In the genomic region with DNA sequence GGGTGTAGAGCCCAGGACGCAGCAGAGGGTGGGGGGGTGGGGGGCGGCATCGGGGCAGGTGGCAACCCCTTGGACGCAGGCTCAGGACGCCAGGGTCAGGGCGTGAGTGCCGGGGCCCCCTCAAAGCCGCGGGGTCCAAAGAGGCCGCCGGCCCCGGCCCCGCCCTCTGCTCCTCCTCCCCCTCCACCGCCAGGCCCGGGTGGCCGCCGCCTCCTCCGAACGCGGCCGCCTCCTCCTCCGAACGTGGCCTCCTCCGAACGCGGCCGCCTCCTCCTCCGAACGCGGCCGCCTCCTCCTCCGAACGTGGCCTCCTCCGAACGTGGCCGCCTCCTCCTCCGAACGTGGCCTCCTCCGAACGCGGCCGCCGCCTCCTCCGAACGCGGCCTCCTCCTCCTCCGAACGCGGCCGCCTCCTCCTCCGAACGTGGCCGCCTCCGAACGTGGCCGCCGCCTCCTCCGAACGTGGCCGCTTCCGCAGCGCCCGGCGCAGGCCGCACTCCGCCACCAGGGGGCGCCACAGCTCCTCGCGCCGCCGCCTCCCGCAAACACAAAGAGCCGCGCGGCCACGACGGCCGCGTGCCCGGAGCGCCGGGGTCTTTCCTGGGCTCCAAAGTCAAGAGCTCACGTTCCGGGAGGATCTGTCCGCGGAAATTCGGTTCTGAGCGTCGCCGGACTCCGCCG, we compare ENCODE assay signal across 7 cellular contexts. TPM values are rescaled to one million over a fixed set of nuclear protein-coding genes. Genes with fewer than 3 reads are reported as not detected.
DNase-seq lines count a peak whose midpoint lies in the region; FAIRE-seq and TF ChIP-seq lines count a peak whose summit lies in the region.

No MANE protein-coding gene starts in this region.

- H3K36me3 ChIP-seq in HUES48 (ENCODE audit: control insufficient read depth, insufficient read depth, low read length) (no peaks in the 10 kb centered on the region), neuron (ENCODE audit: insufficient read depth, low read length) (no peaks in the 10 kb centered on the region)

- peak overlapping the region; percentile 45 for H3K4me3 Mint-ChIP-seq in activated T-helper 1 cell treated with anti-CD3 and anti-CD28 coated beads, Interleukin-12 subunit alpha, Interleukin-12 subunit beta, Interleukin-2, Interleukin-4 antibody, amounts not matched to agents 30 ng/mL and 10 ng/mL and 1 ng/mL, durations not matched to agents 14 hours and 24 hours and 36 hours

- no peak for FAIRE-seq in RCC 7860 (lab: Jason Lieb, UNC)

- DNase-seq in RCC 7860 (ENCODE audit: low spot score) (peak; percentile 68), fibroblast of peridontal ligament (ENCODE audit: extremely low read depth) (peak; percentile 69), substantia nigra (lab: John Stamatoyannopoulos, UW) (peak in 35 of 49 donors; percentile 16 to 83 (median 56))
- DNase-seq in activated T-helper 1 cell treated with anti-CD3 and anti-CD28 coated beads, Interleukin-12 subunit alpha, Interleukin-12 subunit beta, Interleukin-2, Interleukin-4 antibody, amounts not matched to agents 30 ng/mL and 10 ng/mL and 1 ng/mL, durations not matched to agents 14 hours and 24 hours and 36 hours (ENCODE audit: low spot score): peak; percentile 83

- H3K36me3 Mint-ChIP-seq in activated T-helper 1 cell treated with anti-CD3 and anti-CD28 coated beads, Interleukin-12 subunit alpha, Interleukin-12 subunit beta, Interleukin-2, Interleukin-4 antibody, amounts not matched to agents 30 ng/mL and 10 ng/mL and 1 ng/mL, durations not matched to agents 14 hours and 24 hours and 36 hours (ENCODE audit: low read depth): no peaks in the 10 kb centered on the region

- intact Hi-C loops in activated T-helper 1 cell treated with anti-CD3 and anti-CD28 coated beads, Interleukin-12 subunit alpha, Interleukin-12 subunit beta, Interleukin-2, Interleukin-4 antibody, amounts not matched to agents 30 ng/mL and 10 ng/mL and 1 ng/mL, durations not matched to agents 14 hours and 24 hours and 36 hours (cut with micrococcal nuclease): loop anchor here (2.0 to 5.0 kb wide), 4 partner anchors 14 to 72 kb away; partner anchors contain the start of gene NOC2L

- no peak overlapping the region for H3K9ac ChIP-seq in HUES48 (ENCODE audit: low read depth, low read length)

- peaks cover 5% of the 10 kb centered on the region for H3K4me1 Mint-ChIP-seq in activated T-helper 1 cell treated with anti-CD3 and anti-CD28 coated beads, Interleukin-12 subunit alpha, Interleukin-12 subunit beta, Interleukin-2, Interleukin-4 antibody, amounts not matched to agents 30 ng/mL and 10 ng/mL and 1 ng/mL, durations not matched to agents 14 hours and 24 hours and 36 hours (ENCODE audit: low read depth)

- H3K4me1 ChIP-seq in HUES48 (ENCODE audit: control insufficient read depth, insufficient read depth, low read length) (0 out of 2 replicates have a peak, but pooled peaks cover 2% of the 10 kb centered on the region), neuron (ENCODE audit: insufficient read depth, low read length) (peaks cover 5% of the 10 kb centered on the region)

- H3K27ac ChIP-seq in HUES48 (ENCODE audit: low read depth, low read length): no peak overlapping the region
- no peak overlapping the region for H3K27ac ChIP-seq in substantia nigra (ENCODE audit: low read depth, low read length, poor library complexity, severe bottlenecking)

- peak overlapping the region; percentile 38 for H3K4me3 ChIP-seq in GM12875 (ENCODE audit: low read depth, low read length)
- peak overlapping the region; percentile 26; the same call in 1 of the 2 replicates for H3K4me3 ChIP-seq in HUES48 (ENCODE audit: low read depth, low read length)
- H3K4me3 ChIP-seq in neuron (ENCODE audit: low read length): peak overlapping the region; percentile 51

- H2AFZ ChIP-seq in neuron (ENCODE audit: low read depth, low read length): peak overlapping the region; percentile 68

- TF ChIP-seq CTCF in GM12875 (IDR thresholded peaks at IDR 0.05; ENCODE audit: borderline replicate concordance, insufficient read depth, low read depth, low read length): peak; percentile 90

- no peak overlapping the region for H3K27ac Mint-ChIP-seq in activated T-helper 1 cell treated with anti-CD3 and anti-CD28 coated beads, Interleukin-12 subunit alpha, Interleukin-12 subunit beta, Interleukin-2, Interleukin-4 antibody, amounts not matched to agents 30 ng/mL and 10 ng/mL and 1 ng/mL, durations not matched to agents 14 hours and 24 hours and 36 hours

- H3K27me3 Mint-ChIP-seq in activated T-helper 1 cell treated with anti-CD3 and anti-CD28 coated beads, Interleukin-12 subunit alpha, Interleukin-12 subunit beta, Interleukin-2, Interleukin-4 antibody, amounts not matched to agents 30 ng/mL and 10 ng/mL and 1 ng/mL, durations not matched to agents 14 hours and 24 hours and 36 hours (ENCODE audit: insufficient read depth): peaks cover 40% of the 10 kb centered on the region

- H3K9me3 ChIP-seq in HUES48 (ENCODE audit: control insufficient read depth, insufficient read depth, low read length) (no peaks in the 10 kb centered on the region), neuron (ENCODE audit: low read length) (no peaks in the 10 kb centered on the region)

- no peaks in the 10 kb centered on the region for H3K9me3 Mint-ChIP-seq in activated T-helper 1 cell treated with anti-CD3 and anti-CD28 coated beads, Interleukin-12 subunit alpha, Interleukin-12 subunit beta, Interleukin-2, Interleukin-4 antibody, amounts not matched to agents 30 ng/mL and 10 ng/mL and 1 ng/mL, durations not matched to agents 14 hours and 24 hours and 36 hours

- peaks cover 66% of the 10 kb centered on the region for H3K27me3 ChIP-seq in HUES48 (ENCODE audit: control insufficient read depth, insufficient read depth, low read length)
- H3K27me3 ChIP-seq in neuron (ENCODE audit: insufficient read depth, low read length): peaks cover 12% of the 10 kb centered on the region

RNA-seq across cellular contexts. Expression of gene SAMD11, which starts 19.3 kb away (rescaled TPM):
- total RNA-seq in activated T-helper 1 cell treated with anti-CD3 and anti-CD28 coated beads, Interleukin-12 subunit alpha, Interleukin-12 subunit beta, Interleukin-2, Interleukin-4 antibody, amounts not matched to agents 30 ng/mL and 10 ng/mL and 1 ng/mL, durations not matched to agents 14 hours and 24 hours and 36 hours: not detected in 2 replicates

RNA-seq across cellular contexts. Expression of gene NOC2L, which starts 54.6 kb away (rescaled TPM):
- 180 TPM in 2 replicates for total RNA-seq in activated T-helper 1 cell treated with anti-CD3 and anti-CD28 coated beads, Interleukin-12 subunit alpha, Interleukin-12 subunit beta, Interleukin-2, Interleukin-4 antibody, amounts not matched to agents 30 ng/mL and 10 ng/mL and 1 ng/mL, durations not matched to agents 14 hours and 24 hours and 36 hours

RNA-seq across cellular contexts. Expression of gene KLHL17, which starts 56.0 kb away (rescaled TPM):
- 47.3 and 49.7 TPM in 2 replicates for total RNA-seq in activated T-helper 1 cell treated with anti-CD3 and anti-CD28 coated beads, Interleukin-12 subunit alpha, Interleukin-12 subunit beta, Interleukin-2, Interleukin-4 antibody, amounts not matched to agents 30 ng/mL and 10 ng/mL and 1 ng/mL, durations not matched to agents 14 hours and 24 hours and 36 hours
